In genomic region chr9:88034964-88035363, GRCh38 we compare ENCODE assay signal across 8 cellular contexts.
"Had no signal": no experiment of that assay in that cellular context is flagged by ENCODE, and none has a peak within 500 bp of the region (broad histone marks: within the 10 kb centered on the region; RNA-seq: fewer than 3 reads in every experiment).

No MANE protein-coding gene starts in this region.

- DNase-seq: IMR-90, KBM-7, KG1 had no signal

- FAIRE-seq: HepG2, HTR-8/SVneo, K562 had no signal

- H3K27ac ChIP-seq: HL-60, KMS-11 had no signal

- H3K4me3 ChIP-seq: K562 had no signal

- ATAC-seq: HepG2, K562 had no signal
